ENCODE assay signal across 20 cellular contexts in the genomic region with DNA sequence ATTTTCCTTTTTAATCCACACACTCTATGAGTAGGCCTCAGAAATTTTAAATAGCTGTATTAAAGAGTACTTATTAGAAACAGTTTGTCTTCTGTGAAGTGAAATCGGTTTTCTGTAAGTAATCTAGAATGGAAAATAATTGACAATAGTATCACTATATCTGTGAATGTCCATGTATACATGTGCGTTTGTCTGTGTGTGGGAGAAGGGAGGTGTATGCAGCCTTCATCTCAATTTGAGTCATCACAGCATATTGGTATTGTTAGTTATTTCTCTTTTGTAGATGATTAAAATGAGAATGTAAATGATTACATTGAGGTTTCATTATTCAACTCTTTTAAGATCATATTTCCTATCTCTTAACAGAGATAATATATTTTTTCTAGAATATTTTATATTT.
DNase-seq lines count a peak whose midpoint lies in the region; ATAC-seq lines count a peak whose summit lies in the region.
"Had no signal": no experiment of that assay in that cellular context is flagged by ENCODE, and none has a peak within 500 bp of the region (broad histone marks: within the 10 kb centered on the region; RNA-seq: fewer than 3 reads in every experiment).

No MANE protein-coding gene starts in this region.

- ATAC-seq in GM19463 (IDR thresholded peaks at IDR 0.05; ENCODE audit: unreplicated experiment) (peak; percentile 83), HG03135 (IDR thresholded peaks at IDR 0.05; ENCODE audit: unreplicated experiment) (peak; percentile 78), HG03457 (IDR thresholded peaks at IDR 0.05; ENCODE audit: unreplicated experiment) (peak; percentile 81), GM21528 (IDR thresholded peaks at IDR 0.05; ENCODE audit: low FRiP score, unreplicated experiment) (no peak)
- ATAC-seq: Panc1 had no signal

- DNase-seq in AML-193 (lab: John Stamatoyannopoulos, UW) (no peak), NCI-H1417 treated with DMSO at 0.1 percent for 48 hours (lab: John Stamatoyannopoulos, UW) (no peak), DMS 273 treated with DMSO at 0.1 percent for 48 hours (lab: John Stamatoyannopoulos, UW) (no peak)
- DNase-seq: Caco-2; CD4-positive, alpha-beta memory T cell; DMS153; KG1; NCI-H1092; NCI-H1436 treated with DMSO at 0.1 percent for 48 hours; NCI-H1930; NCI-H226; NCI-H524 treated with DMSO at 0.1 percent for 48 hours; NCI-H82; SIG-M5; SK-N-SH had no signal
